Comparison of ENCODE assay signal across 1 cellular context in the genomic region with DNA sequence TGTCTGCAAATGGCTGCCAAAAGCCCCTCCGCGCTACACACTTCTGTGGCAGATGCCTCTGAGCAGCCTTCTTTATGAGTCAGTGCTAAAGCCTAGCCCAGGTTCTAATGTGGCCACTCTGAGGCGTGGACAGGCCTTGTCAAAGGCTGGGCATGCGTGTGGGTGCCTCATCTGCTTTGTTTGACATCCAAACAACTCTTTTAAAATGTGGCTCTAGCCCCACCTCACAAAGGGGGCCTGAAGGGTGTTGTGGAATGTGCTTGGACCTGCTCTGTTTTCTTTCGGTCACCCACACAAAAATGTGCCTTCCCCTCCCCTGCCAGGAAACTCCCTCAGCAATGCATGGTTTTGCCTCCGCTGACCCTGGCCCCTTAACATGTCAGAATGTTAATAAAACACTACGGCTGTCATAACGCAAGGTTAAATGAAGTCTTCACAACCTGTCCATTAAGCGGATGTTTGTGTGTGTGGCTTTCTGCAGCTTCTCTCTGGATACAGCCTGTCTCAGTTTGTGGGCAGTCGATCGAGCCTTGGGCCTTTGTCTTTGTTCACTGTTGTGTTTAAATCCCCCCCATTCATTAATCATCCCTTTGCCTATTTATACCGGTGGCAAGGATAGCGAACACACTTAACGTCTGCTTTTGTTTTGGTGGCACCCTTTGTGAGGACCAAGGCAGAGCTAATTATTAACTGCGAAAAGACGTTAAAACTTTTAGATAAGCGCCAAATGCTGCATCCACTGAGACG.
A peak's percentile ranks its signal among the peaks of the same experiment; 100 is the strongest.
TF ChIP-seq lines count a peak whose summit lies in the region.

No MANE protein-coding gene starts in this region.

TF ChIP-seq in HepG2, 621 proteins besides CTCF, POLR2A, EP300 and RAD21 (continued from another document):
- TF ChIP-seq ZNF460 (CRISPR knock-in tag; IDR thresholded peaks at IDR 0.05; ENCODE audit: borderline replicate concordance) (no peak; the same call in 1 of the 2 replicates), ETV6 (CRISPR knock-in tag; conservative IDR thresholded peaks at IDR 0.05) (no peak), RBFOX2 (IDR thresholded peaks at IDR 0.05; ENCODE audit: low read depth, low read length) (peak; percentile 61), SNAPC2 (CRISPR knock-in tag; IDR thresholded peaks at IDR 0.05) (peak; percentile 80; the same call in 1 of the 2 replicates), TGIF2 (CRISPR knock-in tag; IDR thresholded peaks at IDR 0.05) (peak; percentile 90), ZNF850 (CRISPR knock-in tag; conservative IDR thresholded peaks at IDR 0.05) (no peak), ZNF782 (CRISPR knock-in tag; IDR thresholded peaks at IDR 0.05; ENCODE audit: borderline replicate concordance) (no peak; the same call in 1 of the 2 replicates), ZFP36L2 (CRISPR knock-in tag; IDR thresholded peaks at IDR 0.05) (no peak), ZNF451 (CRISPR knock-in tag; IDR thresholded peaks at IDR 0.05) (0 out of 2 replicates have a peak, but pooled peaks have one; percentile 64), ZNF615 (CRISPR knock-in tag; IDR thresholded peaks at IDR 0.05; ENCODE audit: borderline replicate concordance) (0 out of 2 replicates have a peak, but pooled peaks have one; percentile 5), BORCS8-MEF2B (CRISPR knock-in tag; IDR thresholded peaks at IDR 0.05) (peak; percentile 67; the same call in 1 of the 2 replicates), HES4 (CRISPR knock-in tag; IDR thresholded peaks at IDR 0.05; ENCODE audit: borderline replicate concordance) (no peak), YEATS4 (CRISPR knock-in tag; IDR thresholded peaks at IDR 0.05; ENCODE audit: borderline replicate concordance) (peak; percentile 79), FOXK1 (CRISPR knock-in tag; IDR thresholded peaks at IDR 0.05; ENCODE audit: borderline replicate concordance, low read depth) (peak; percentile 27; the same call in 1 of the 2 replicates)
- TF ChIP-seq, protein P1, sequence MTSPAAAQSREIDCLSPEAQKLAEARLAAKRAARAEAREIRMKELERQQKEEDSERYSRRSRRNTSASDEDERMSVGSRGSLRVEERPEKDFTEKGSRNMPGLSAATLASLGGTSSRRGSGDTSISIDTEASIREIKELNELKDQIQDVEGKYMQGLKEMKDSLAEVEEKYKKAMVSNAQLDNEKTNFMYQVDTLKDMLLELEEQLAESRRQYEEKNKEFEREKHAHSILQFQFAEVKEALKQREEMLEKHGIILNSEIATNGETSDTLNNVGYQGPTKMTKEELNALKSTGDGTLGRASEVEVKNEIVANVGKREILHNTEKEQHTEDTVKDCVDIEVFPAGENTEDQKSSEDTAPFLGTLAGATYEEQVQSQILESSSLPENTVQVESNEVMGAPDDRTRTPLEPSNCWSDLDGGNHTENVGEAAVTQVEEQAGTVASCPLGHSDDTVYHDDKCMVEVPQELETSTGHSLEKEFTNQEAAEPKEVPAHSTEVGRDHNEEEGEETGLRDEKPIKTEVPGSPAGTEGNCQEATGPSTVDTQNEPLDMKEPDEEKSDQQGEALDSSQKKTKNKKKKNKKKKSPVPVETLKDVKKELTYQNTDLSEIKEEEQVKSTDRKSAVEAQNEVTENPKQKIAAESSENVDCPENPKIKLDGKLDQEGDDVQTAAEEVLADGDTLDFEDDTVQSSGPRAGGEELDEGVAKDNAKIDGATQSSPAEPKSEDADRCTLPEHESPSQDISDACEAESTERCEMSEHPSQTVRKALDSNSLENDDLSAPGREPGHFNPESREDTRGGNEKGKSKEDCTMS (CRISPR knock-in tag; conservative IDR thresholded peaks at IDR 0.05) = no peak
- TF ChIP-seq, protein P2, sequence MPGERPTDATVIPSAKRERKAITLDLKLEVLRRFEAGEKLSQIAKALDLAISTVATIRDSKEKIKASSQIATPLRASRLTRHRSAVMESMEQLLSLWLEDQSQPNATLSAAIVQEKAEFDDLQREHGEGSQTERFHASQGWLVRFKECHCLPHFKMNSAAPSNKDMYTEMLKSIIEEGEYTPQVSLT (CRISPR knock-in tag; IDR thresholded peaks at IDR 0.05; ENCODE audit: borderline replicate concordance, low read depth) = no peak
- TF ChIP-seq, protein P3, sequence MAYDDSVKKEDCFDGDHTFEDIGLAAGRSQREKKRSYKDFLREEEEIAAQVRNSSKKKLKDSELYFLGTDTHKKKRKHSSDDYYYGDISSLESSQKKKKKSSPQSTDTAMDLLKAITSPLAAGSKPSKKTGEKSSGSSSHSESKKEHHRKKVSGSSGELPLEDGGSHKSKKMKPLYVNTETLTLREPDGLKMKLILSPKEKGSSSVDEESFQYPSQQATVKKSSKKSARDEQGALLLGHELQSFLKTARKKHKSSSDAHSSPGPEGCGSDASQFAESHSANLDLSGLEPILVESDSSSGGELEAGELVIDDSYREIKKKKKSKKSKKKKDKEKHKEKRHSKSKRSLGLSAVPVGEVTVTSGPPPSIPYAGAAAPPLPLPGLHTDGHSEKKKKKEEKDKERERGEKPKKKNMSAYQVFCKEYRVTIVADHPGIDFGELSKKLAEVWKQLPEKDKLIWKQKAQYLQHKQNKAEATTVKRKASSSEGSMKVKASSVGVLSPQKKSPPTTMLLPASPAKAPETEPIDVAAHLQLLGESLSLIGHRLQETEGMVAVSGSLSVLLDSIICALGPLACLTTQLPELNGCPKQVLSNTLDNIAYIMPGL (CRISPR knock-in tag; IDR thresholded peaks at IDR 0.05; ENCODE audit: borderline replicate concordance in 1 of 2, low read depth in 1 of 2) = peak in 1 of 2 experiments; percentile 57; a peak in 2 of 4 replicates
- TF ChIP-seq, protein P4, sequence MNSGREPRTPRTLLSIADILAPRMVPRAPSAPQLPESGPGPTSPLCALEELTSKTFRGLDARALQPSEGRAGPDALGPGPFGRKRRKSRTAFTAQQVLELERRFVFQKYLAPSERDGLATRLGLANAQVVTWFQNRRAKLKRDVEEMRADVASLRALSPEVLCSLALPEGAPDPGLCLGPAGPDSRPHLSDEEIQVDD (CRISPR knock-in tag; IDR thresholded peaks at IDR 0.05; ENCODE audit: borderline replicate concordance) = no peak
